In the genomic region with DNA sequence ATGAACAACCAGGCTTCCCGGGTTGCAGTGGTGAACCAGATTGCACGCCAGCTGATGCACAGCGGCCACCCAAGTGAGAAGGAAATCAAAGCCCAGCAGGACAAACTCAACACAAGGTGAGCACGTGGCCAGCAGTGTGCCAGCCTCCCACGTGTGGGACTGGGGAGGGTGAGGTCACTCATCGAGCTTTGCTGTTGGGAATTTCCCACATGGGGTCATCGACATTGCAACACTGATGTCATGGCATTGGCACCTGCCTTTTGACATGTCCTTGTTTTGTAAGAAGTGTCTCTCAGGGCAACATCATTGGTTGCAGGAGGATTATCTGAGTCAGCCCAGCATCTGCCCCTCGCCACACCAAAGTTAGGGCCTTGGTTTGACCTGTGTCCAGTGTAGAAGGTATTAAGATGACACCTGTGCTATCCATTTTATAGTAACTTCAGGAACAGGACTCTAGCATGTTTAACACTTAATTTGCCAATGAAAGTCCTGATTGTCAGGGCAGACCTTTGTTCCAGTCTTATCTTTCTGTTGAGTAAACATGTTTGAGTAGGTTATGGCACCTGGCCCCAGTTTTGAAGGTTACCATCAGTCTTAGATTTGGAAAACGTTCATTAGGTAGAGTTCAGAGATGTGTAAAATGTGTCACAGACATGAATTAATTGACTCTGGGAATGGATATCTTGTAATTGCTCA, we compare ENCODE assay signal across 2 cellular contexts.
A peak's percentile ranks its signal among the peaks of the same experiment; 100 is the strongest.
TF ChIP-seq lines count a peak whose summit lies in the region.

No MANE protein-coding gene starts in this region.

TF ChIP-seq in A549, 52 proteins besides CTCF, POLR2A, EP300 and RAD21 (continued from another document and continues in another):
- TF ChIP-seq CEBPB (IDR thresholded peaks at IDR 0.05) (peak; percentile 54 to 88; a peak in 3 of 4 replicates), GATA3 (IDR thresholded peaks at IDR 0.05; ENCODE audit: borderline replicate concordance) (peak; percentile 67; the same call in 1 of the 2 replicates), TFCP2L1 (CRISPR knock-in tag; IDR thresholded peaks at IDR 0.05) (no peak), SREBF2 (IDR thresholded peaks at IDR 0.05) (no peak), ESRRA (IDR thresholded peaks at IDR 0.05; ENCODE audit: borderline replicate concordance, low read length) (no peak), FOSB (CRISPR knock-in tag; IDR thresholded peaks at IDR 0.05) (no peak), FOSL2 (IDR thresholded peaks at IDR 0.05) (peak; percentile 21; the same call in 1 of the 2 replicates), FOSL2 (CRISPR knock-in tag; IDR thresholded peaks at IDR 0.05) (peak; percentile 79), POLR2AphosphoS2 (conservative IDR thresholded peaks at IDR 0.05; ENCODE audit: low read length) (0 out of 2 replicates have a peak, but pooled peaks have one; percentile 33), CHD2 (IDR thresholded peaks at IDR 0.05; ENCODE audit: low read length, partially characterized antibody) (no peak), RFX5 (IDR thresholded peaks at IDR 0.05) (no peak), RARB (CRISPR knock-in tag; IDR thresholded peaks at IDR 0.05) (peak; percentile 59; the same call in 1 of the 2 replicates), HEYL (CRISPR knock-in tag; IDR thresholded peaks at IDR 0.05) (no peak), NPAS2 (CRISPR knock-in tag; IDR thresholded peaks at IDR 0.05; ENCODE audit: borderline replicate concordance) (no peak), MAFK (IDR thresholded peaks at IDR 0.05; ENCODE audit: partially characterized antibody) (no peak), EHF (CRISPR knock-in tag; IDR thresholded peaks at IDR 0.05) (no peak), HOXA7 (CRISPR knock-in tag; IDR thresholded peaks at IDR 0.05) (no peak), MYC (IDR thresholded peaks at IDR 0.05; ENCODE audit: borderline replicate concordance, low read length) (peak; percentile 96), BHLHE40 (IDR thresholded peaks at IDR 0.05; ENCODE audit: low read depth, low read length) (peak; percentile 57), TP53 (CRISPR knock-in tag; IDR thresholded peaks at IDR 0.05) (no peak), SMC3 (IDR thresholded peaks at IDR 0.05) (no peak), EHMT2 (IDR thresholded peaks at IDR 0.05; ENCODE audit: low read depth) (no peak), NFE2L2 (conservative IDR thresholded peaks at IDR 0.05; ENCODE audit: low read length) (no peak), CHD4 (IDR thresholded peaks at IDR 0.05; ENCODE audit: borderline replicate concordance) (no peak)
- TF ChIP-seq, protein P1, sequence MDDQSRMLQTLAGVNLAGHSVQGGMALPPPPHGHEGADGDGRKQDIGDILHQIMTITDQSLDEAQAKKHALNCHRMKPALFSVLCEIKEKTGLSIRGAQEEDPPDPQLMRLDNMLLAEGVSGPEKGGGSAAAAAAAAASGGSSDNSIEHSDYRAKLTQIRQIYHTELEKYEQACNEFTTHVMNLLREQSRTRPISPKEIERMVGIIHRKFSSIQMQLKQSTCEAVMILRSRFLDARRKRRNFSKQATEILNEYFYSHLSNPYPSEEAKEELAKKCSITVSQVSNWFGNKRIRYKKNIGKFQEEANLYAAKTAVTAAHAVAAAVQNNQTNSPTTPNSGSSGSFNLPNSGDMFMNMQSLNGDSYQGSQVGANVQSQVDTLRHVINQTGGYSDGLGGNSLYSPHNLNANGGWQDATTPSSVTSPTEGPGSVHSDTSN (IDR thresholded peaks at IDR 0.05): no peak
- TF ChIP-seq, protein P2, sequence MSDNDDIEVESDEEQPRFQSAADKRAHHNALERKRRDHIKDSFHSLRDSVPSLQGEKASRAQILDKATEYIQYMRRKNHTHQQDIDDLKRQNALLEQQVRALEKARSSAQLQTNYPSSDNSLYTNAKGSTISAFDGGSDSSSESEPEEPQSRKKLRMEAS (IDR thresholded peaks at IDR 0.05): peak; percentile 98
- TF ChIP-seq, protein P3, sequence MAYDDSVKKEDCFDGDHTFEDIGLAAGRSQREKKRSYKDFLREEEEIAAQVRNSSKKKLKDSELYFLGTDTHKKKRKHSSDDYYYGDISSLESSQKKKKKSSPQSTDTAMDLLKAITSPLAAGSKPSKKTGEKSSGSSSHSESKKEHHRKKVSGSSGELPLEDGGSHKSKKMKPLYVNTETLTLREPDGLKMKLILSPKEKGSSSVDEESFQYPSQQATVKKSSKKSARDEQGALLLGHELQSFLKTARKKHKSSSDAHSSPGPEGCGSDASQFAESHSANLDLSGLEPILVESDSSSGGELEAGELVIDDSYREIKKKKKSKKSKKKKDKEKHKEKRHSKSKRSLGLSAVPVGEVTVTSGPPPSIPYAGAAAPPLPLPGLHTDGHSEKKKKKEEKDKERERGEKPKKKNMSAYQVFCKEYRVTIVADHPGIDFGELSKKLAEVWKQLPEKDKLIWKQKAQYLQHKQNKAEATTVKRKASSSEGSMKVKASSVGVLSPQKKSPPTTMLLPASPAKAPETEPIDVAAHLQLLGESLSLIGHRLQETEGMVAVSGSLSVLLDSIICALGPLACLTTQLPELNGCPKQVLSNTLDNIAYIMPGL (CRISPR knock-in tag; IDR thresholded peaks at IDR 0.05; ENCODE audit: borderline replicate concordance): no peak
- TF ChIP-seq, protein P4, sequence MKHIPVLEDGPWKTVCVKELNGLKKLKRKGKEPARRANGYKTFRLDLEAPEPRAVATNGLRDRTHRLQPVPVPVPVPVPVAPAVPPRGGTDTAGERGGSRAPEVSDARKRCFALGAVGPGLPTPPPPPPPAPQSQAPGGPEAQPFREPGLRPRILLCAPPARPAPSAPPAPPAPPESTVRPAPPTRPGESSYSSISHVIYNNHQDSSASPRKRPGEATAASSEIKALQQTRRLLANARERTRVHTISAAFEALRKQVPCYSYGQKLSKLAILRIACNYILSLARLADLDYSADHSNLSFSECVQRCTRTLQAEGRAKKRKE (CRISPR knock-in tag; IDR thresholded peaks at IDR 0.05; ENCODE audit: low read depth): peak; percentile 83; the same call in 1 of the 2 replicates
- TF ChIP-seq, protein P5, sequence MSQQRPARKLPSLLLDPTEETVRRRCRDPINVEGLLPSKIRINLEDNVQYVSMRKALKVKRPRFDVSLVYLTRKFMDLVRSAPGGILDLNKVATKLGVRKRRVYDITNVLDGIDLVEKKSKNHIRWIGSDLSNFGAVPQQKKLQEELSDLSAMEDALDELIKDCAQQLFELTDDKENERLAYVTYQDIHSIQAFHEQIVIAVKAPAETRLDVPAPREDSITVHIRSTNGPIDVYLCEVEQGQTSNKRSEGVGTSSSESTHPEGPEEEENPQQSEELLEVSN (IDR thresholded peaks at IDR 0.05; ENCODE audit: borderline replicate concordance, low read depth): no peak
- TF ChIP-seq, protein P6, sequence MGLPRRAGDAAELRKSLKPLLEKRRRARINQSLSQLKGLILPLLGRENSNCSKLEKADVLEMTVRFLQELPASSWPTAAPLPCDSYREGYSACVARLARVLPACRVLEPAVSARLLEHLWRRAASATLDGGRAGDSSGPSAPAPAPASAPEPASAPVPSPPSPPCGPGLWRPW (IDR thresholded peaks at IDR 0.05): no peak
- TF ChIP-seq, protein P7, sequence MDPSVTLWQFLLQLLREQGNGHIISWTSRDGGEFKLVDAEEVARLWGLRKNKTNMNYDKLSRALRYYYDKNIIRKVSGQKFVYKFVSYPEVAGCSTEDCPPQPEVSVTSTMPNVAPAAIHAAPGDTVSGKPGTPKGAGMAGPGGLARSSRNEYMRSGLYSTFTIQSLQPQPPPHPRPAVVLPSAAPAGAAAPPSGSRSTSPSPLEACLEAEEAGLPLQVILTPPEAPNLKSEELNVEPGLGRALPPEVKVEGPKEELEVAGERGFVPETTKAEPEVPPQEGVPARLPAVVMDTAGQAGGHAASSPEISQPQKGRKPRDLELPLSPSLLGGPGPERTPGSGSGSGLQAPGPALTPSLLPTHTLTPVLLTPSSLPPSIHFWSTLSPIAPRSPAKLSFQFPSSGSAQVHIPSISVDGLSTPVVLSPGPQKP (IDR thresholded peaks at IDR 0.05; ENCODE audit: low read depth, low read length): no peak

TF ChIP-seq in HepG2, 621 proteins besides CTCF, POLR2A, EP300 and RAD21 (continues in another document):
- TF ChIP-seq, protein P8, sequence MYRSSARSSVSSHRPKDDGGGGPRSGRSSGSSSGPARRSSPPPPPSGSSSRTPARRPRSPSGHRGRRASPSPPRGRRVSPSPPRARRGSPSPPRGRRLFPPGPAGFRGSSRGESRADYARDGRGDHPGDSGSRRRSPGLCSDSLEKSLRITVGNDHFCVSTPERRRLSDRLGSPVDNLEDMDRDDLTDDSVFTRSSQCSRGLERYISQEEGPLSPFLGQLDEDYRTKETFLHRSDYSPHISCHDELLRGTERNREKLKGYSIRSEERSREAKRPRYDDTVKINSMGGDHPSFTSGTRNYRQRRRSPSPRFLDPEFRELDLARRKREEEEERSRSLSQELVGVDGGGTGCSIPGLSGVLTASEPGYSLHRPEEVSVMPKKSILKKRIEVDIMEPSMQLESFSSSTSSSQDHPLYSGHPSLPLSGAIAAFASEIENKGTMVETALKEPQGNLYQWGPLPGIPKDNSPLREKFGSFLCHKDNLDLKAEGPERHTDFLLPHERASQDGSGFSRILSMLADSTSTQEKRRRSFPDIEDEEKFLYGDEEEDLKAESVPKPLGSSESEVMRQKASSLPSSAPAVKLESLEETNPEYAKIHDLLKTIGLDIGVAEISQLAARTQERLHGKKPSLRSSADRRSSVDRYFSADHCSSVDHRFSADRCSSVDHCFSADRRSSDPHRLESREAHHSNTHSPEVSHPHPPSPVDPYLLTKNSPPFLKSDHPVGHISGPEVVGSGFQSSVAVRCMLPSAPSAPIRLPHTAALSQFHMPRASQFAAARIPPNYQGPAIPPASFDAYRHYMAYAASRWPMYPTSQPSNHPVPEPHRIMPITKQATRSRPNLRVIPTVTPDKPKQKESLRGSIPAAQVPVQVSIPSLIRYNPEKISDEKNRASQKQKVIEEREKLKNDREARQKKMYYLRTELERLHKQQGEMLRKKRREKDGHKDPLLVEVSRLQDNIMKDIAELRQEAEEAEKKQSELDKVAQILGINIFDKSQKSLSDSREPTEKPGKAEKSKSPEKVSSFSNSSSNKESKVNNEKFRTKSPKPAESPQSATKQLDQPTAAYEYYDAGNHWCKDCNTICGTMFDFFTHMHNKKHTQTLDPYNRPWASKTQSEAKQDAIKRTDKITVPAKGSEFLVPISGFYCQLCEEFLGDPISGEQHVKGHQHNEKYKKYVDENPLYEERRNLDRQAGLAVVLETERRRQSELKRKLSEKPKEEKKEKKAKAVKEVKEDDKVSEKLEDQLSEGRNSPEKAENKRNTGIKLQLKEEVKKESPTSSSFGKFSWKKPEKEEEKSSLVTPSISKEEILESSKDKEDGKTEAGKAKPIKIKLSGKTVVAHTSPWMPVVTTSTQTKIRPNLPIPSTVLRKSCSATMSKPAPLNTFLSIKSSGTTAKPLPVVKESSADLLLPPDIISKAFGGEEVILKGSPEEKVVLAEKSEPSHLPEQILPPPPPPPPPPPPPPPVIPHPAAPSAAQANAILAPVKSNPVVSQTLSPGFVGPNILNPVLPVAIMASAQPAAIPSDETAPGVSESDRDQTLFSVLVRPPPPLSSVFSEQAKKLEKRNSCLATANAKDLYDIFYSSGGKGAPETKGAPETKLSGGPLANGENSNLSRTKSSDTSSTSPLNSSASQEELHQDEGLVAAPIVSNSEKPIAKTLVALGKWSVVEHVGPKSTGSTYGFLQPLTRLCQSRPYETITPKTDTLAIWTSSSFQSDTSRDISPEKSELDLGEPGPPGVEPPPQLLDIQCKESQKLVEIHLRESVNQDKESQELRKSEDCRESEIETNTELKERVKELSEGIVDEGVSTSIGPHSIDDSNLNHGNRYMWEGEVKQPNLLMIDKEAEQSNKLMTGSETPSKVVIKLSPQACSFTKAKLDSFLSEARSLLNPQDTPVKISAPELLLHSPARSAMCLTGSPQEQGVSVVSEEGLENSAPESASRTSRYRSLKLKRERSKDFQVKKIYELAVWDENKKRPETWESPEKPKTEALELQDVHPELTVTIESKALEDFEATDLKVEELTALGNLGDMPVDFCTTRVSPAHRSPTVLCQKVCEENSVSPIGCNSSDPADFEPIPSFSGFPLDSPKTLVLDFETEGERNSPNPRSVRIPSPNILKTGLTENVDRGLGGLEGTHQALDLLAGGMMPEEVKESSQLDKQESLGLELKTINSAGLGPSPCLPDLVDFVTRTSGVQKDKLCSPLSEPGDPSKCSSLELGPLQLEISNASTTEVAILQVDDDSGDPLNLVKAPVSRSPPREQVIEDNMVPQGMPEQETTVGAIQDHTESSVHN (CRISPR knock-in tag; IDR thresholded peaks at IDR 0.05): no peak
- TF ChIP-seq ZNF549 (CRISPR knock-in tag; IDR thresholded peaks at IDR 0.05) (no peak), PHF21A (CRISPR knock-in tag; IDR thresholded peaks at IDR 0.05) (0 out of 2 replicates have a peak, but pooled peaks have one; percentile 33), FOXM1 (CRISPR knock-in tag; IDR thresholded peaks at IDR 0.05) (no peak), YEATS2 (CRISPR knock-in tag; IDR thresholded peaks at IDR 0.05; ENCODE audit: borderline replicate concordance) (no peak), AHR (CRISPR knock-in tag; IDR thresholded peaks at IDR 0.05) (peak; percentile 51; the same call in 1 of the 2 replicates), ETV5 (CRISPR knock-in tag; IDR thresholded peaks at IDR 0.05; ENCODE audit: borderline replicate concordance) (peak; percentile 19; the same call in 1 of the 2 replicates), ZNF207 (IDR thresholded peaks at IDR 0.05; ENCODE audit: borderline replicate concordance) (no peak), DPF2 (CRISPR knock-in tag; IDR thresholded peaks at IDR 0.05; ENCODE audit: borderline replicate concordance, low read depth) (no peak), ATAD3A (CRISPR knock-in tag; IDR thresholded peaks at IDR 0.05) (no peak), NAIF1 (CRISPR knock-in tag; IDR thresholded peaks at IDR 0.05; ENCODE audit: borderline replicate concordance) (no peak), ZNF598 (CRISPR knock-in tag; IDR thresholded peaks at IDR 0.05; ENCODE audit: borderline replicate concordance) (no peak; the same call in 1 of the 2 replicates)
- TF ChIP-seq, protein P9, sequence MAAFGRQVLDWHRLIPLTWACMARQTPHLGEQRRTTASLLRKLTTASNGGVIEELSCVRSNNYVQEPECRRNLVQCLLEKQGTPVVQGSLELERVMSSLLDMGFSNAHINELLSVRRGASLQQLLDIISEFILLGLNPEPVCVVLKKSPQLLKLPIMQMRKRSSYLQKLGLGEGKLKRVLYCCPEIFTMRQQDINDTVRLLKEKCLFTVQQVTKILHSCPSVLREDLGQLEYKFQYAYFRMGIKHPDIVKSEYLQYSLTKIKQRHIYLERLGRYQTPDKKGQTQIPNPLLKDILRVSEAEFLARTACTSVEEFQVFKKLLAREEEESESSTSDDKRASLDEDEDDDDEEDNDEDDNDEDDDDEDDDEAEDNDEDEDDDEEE (CRISPR knock-in tag; IDR thresholded peaks at IDR 0.05): no peak
- TF ChIP-seq, protein P10, sequence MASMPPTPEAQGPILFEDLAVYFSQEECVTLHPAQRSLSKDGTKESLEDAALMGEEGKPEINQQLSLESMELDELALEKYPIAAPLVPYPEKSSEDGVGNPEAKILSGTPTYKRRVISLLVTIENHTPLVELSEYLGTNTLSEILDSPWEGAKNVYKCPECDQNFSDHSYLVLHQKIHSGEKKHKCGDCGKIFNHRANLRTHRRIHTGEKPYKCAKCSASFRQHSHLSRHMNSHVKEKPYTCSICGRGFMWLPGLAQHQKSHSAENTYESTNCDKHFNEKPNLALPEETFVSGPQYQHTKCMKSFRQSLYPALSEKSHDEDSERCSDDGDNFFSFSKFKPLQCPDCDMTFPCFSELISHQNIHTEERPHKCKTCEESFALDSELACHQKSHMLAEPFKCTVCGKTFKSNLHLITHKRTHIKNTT (CRISPR knock-in tag; IDR thresholded peaks at IDR 0.05): no peak
- TF ChIP-seq, protein P11, sequence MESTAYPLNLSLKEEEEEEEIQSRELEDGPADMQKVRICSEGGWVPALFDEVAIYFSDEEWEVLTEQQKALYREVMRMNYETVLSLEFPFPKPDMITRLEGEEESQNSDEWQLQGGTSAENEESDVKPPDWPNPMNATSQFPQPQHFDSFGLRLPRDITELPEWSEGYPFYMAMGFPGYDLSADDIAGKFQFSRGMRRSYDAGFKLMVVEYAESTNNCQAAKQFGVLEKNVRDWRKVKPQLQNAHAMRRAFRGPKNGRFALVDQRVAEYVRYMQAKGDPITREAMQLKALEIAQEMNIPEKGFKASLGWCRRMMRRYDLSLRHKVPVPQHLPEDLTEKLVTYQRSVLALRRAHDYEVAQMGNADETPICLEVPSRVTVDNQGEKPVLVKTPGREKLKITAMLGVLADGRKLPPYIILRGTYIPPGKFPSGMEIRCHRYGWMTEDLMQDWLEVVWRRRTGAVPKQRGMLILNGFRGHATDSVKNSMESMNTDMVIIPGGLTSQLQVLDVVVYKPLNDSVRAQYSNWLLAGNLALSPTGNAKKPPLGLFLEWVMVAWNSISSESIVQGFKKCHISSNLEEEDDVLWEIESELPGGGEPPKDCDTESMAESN (CRISPR knock-in tag; conservative IDR thresholded peaks at IDR 0.05): no peak
